23 cellular contexts compared by ENCODE assay signal in the genomic region with DNA sequence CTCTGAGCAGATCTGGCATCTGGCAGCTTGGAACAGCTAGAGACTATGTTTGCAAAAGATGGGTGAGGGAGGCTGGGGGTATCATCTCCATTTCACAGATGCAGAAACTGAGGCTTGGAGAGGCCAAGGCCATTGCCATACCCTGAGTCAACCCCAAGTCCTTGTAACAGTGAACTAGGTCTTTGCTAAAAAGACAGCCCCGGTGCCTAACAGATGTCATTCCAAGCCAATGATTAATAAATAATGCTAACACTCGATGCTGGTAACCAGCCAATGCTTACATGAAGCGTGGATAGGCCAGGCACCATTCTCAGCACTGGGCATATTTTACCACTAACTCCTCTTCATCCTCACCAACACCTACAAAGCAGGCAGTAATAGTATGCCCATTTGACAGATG.
DNase-seq lines count a peak whose midpoint lies in the region; ATAC-seq, FAIRE-seq and TF ChIP-seq lines count a peak whose summit lies in the region.
"Had no signal": no experiment of that assay in that cellular context is flagged by ENCODE, and none has a peak within 500 bp of the region (broad histone marks: within the 10 kb centered on the region; RNA-seq: fewer than 3 reads in every experiment).

No MANE protein-coding gene starts in this region.

- H3K27me3 ChIP-seq in heart right ventricle, result no peaks in the 10 kb centered on the region
- H3K27me3 ChIP-seq in astrocyte (ENCODE audit: insufficient read depth, low read length), result peaks cover 6% of the 10 kb centered on the region
- no peaks in the 10 kb centered on the region for H3K27me3 ChIP-seq in skeletal muscle tissue (ENCODE audit: control insufficient read depth in 3 of 3, insufficient read depth in 3 of 3, low read length in 3 of 3)
- H3K27me3 ChIP-seq: Peyer's patch had no signal

- H3K4me3 ChIP-seq in heart right ventricle, result no peak overlapping the region
- no peak overlapping the region for H3K4me3 ChIP-seq in astrocyte (ENCODE audit: insufficient read depth, low read depth, low read length)
- H3K4me3 ChIP-seq in foreskin fibroblast (ENCODE audit: low read depth in 1 of 2, low read length in 2 of 2), result no peak overlapping the region
- peak overlapping the region in 2 of 3 donors; percentile 11 to 42 for H3K4me3 ChIP-seq in skeletal muscle tissue (ENCODE audit: low read length in 3 of 3)
- H3K4me3 ChIP-seq: A549, lower lobe of right lung, Peyer's patch, tibial nerve had no signal

- H3K9ac ChIP-seq in astrocyte (ENCODE audit: low read length) (no peak overlapping the region), skeletal muscle tissue (ENCODE audit: low read depth in 1 of 3, low read length in 3 of 3) (peak overlapping the region; percentile 59 to 84 (median 70))

- ATAC-seq in heart right ventricle (peak in 1 of 8 donors; percentile 47), left ventricle myocardium superior (no peak)
- ATAC-seq: A549, lower lobe of right lung, sciatic nerve had no signal

- no peak overlapping the region for H3K4me3 Mint-ChIP-seq in astrocyte (ENCODE audit: unreplicated experiment)
- H3K4me3 Mint-ChIP-seq: activated naive CD4-positive, alpha-beta T cell treated with anti-CD3 and anti-CD28 coated beads, Interleukin-2, amount 50 U/mL, for 24 hours; nephron progenitor cell; T-helper 2 cell treated with Interferon-gamma antibody and Interleukin-4, amounts not matched to agents 5 μg/mL and 100 μg/mL, for 36 hours had no signal

- H3K4me2 ChIP-seq in astrocyte (ENCODE audit: low read length), result no peak overlapping the region
- H3K4me2 ChIP-seq: A549 had no signal

- DNase-seq in heart right ventricle (no peak), left ventricle myocardium superior (no peak), astrocyte (ENCODE audit: low read depth) (peak; percentile 45), foreskin fibroblast (peak; percentile 57 to 80), NCI-H524 treated with DMSO at 0.1 percent for 48 hours (lab: John Stamatoyannopoulos, UW) (no peak), amygdala (lab: John Stamatoyannopoulos, UW) (no peak), iPS-NIHi7 (ENCODE audit: extremely low spot score) (no peak)
- DNase-seq: GF-D8; lower lobe of right lung; NCI-H187 treated with DMSO at 0.1 percent for 48 hours; NCI-H526; nephron progenitor cell; Peyer's patch; stimulated activated CD4-positive, alpha-beta T cell treated with anti-CD3 and anti-CD28 coated beads, Interleukin-4, amount 100 ng/mL, for 1 hour had no signal

- H4K20me1 ChIP-seq in astrocyte (ENCODE audit: insufficient read depth, low read length), result no peaks in the 10 kb centered on the region

- intact Hi-C loops in heart right ventricle (cut with DNase I), result loop anchor here in 5 of 10 donors (2.0 to 10.0 kb wide), 6 partner anchors 13 to 167 kb away; a partner anchor contains a TSS
- intact Hi-C loops in left ventricle myocardium superior (cut with micrococcal nuclease), result no loop called here

- H3K9me3 Mint-ChIP-seq in astrocyte (ENCODE audit: unreplicated experiment), result no peaks in the 10 kb centered on the region
- H3K9me3 Mint-ChIP-seq: activated naive CD4-positive, alpha-beta T cell treated with anti-CD3 and anti-CD28 coated beads, Interleukin-2, amount 50 U/mL, for 24 hours; nephron progenitor cell; T-helper 2 cell treated with Interferon-gamma antibody and Interleukin-4, amounts not matched to agents 5 μg/mL and 100 μg/mL, for 36 hours had no signal

- no peaks in the 10 kb centered on the region for H3K9me3 ChIP-seq in heart right ventricle
- H3K9me3 ChIP-seq in astrocyte (ENCODE audit: insufficient read depth, low read depth, low read length), result no peaks in the 10 kb centered on the region
- no peaks in the 10 kb centered on the region for H3K9me3 ChIP-seq in skeletal muscle tissue (ENCODE audit: control insufficient read depth in 3 of 3, low read length in 3 of 3)
- H3K9me3 ChIP-seq: A549, lower lobe of right lung, Peyer's patch, tibial nerve had no signal

- TF ChIP-seq CTCF in heart right ventricle (IDR thresholded peaks at IDR 0.05) (no peak), astrocyte (IDR thresholded peaks at IDR 0.05; ENCODE audit: insufficient read depth, low read depth, low read length) (no peak), foreskin fibroblast (IDR thresholded peaks at IDR 0.05; ENCODE audit: low read depth, low read length) (no peak)

- no peaks in the 10 kb centered on the region for H3K79me2 ChIP-seq in astrocyte (ENCODE audit: insufficient read depth, low read length)

- no peak for FAIRE-seq in astrocyte (lab: Jason Lieb, UNC)
- FAIRE-seq: A549, colon had no signal

- 58 to 69% methylated on average over 3 of the region's 3 CpGs for WGBS in heart right ventricle, 2 donors

- H3K36me3 ChIP-seq in heart right ventricle, result no peaks in the 10 kb centered on the region
- no peaks in the 10 kb centered on the region for H3K36me3 ChIP-seq in astrocyte (ENCODE audit: insufficient read depth, low read length)
- H3K36me3 ChIP-seq in skeletal muscle tissue (ENCODE audit: control insufficient read depth in 3 of 3, insufficient read depth in 3 of 3, low read length in 3 of 3), result no peaks in the 10 kb centered on the region
- H3K36me3 ChIP-seq: lower lobe of right lung, Peyer's patch, tibial nerve had no signal

- no peak overlapping the region for H3K27ac Mint-ChIP-seq in astrocyte (ENCODE audit: unreplicated experiment)
- H3K27ac Mint-ChIP-seq: activated naive CD4-positive, alpha-beta T cell treated with anti-CD3 and anti-CD28 coated beads, Interleukin-2, amount 50 U/mL, for 24 hours; nephron progenitor cell; T-helper 2 cell treated with Interferon-gamma antibody and Interleukin-4, amounts not matched to agents 5 μg/mL and 100 μg/mL, for 36 hours had no signal

- H3K36me3 Mint-ChIP-seq in astrocyte (ENCODE audit: low read depth, unreplicated experiment), result no peaks in the 10 kb centered on the region
- H3K36me3 Mint-ChIP-seq: activated naive CD4-positive, alpha-beta T cell treated with anti-CD3 and anti-CD28 coated beads, Interleukin-2, amount 50 U/mL, for 24 hours had no signal

- H3K4me1 Mint-ChIP-seq in astrocyte (ENCODE audit: low read depth, unreplicated experiment), result no peaks in the 10 kb centered on the region
- H3K4me1 Mint-ChIP-seq: activated naive CD4-positive, alpha-beta T cell treated with anti-CD3 and anti-CD28 coated beads, Interleukin-2, amount 50 U/mL, for 24 hours had no signal

- no peak overlapping the region for H2AFZ ChIP-seq in astrocyte (ENCODE audit: low read depth, low read length)

- H3K27me3 Mint-ChIP-seq in astrocyte (ENCODE audit: low read depth, unreplicated experiment), result peaks cover 35% of the 10 kb centered on the region

- peak overlapping the region in 6 of 10 donors; percentile 45 to 83 (median 70) for H3K27ac ChIP-seq in heart right ventricle
- no peak overlapping the region for H3K27ac ChIP-seq in astrocyte (ENCODE audit: low read depth, low read length)
- peak overlapping the region; percentile 99 for H3K27ac ChIP-seq in skeletal muscle tissue (ENCODE audit: low read depth, low read length)
- H3K27ac ChIP-seq: A549, epithelial cell of prostate, HL-60, lower lobe of right lung, Peyer's patch, tibial nerve had no signal

- peaks cover 0 to 44% (median 15%) of the 10 kb centered on the region in 9 donors for H3K4me1 ChIP-seq in heart right ventricle
- H3K4me1 ChIP-seq in astrocyte (ENCODE audit: insufficient read depth, low read length), result peaks cover 2% of the 10 kb centered on the region
- H3K4me1 ChIP-seq in skeletal muscle tissue (ENCODE audit: control insufficient read depth in 3 of 3, insufficient read depth in 3 of 3, low read length in 3 of 3), result peaks cover 56 to 85% (median 70%) of the 10 kb centered on the region in 3 donors
- H3K4me1 ChIP-seq: A549, lower lobe of right lung, Peyer's patch had no signal

Comparison
In these comparisons a context has a peak if more than half of its experiments do, and no peak if none do; other contexts are left out.
1. DNase-seq: peak in astrocyte (single experiment) and foreskin fibroblast (2 of 2); none in heart right ventricle (0 of 2), left ventricle myocardium superior (single experiment), NCI-H524 treated with DMSO at 0.1 percent for 48 hours (single experiment), amygdala (0 of 56) and iPS-NIHi7 (single experiment).
2. H3K4me3 ChIP-seq: peak in skeletal muscle tissue (2 of 3); none in heart right ventricle (0 of 10), astrocyte (single experiment) and foreskin fibroblast (0 of 2).